Comparison of ENCODE assay signal across 10 cellular contexts in the genomic region with DNA sequence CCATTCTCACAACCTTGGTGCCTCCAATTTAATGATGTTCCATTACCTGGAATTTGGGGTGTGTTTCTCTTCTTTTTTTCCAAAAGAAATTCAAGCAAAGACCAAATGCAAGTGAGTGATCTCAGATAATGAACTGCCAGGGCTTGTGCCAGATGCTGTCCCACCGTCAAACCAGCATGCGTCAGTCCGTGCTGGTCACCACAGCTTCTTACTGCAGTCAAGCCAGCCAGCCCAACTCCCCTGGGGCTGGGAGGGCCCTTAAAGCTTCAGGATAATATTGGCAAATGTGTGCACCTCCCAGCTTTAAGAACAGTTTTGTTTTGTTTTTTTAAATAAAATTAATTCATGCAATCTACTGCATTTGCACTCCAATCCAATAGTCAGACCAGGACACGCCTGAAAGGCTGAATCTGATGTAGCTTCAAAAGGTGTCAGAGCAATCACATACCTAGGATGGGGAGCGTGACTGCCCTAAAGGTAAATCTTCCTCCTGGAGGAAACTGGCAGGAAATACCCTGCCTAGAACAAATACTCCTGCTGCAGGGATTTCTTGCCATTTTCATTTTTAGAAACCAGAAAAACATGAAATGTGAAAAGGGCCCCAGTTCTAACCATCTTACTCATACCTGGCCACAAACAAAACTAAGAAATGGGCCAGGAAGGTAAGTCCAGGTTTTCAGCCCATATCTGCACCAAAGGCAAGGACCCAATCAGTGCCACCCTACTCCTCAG. TPM values are rescaled to one million over a fixed set of nuclear protein-coding genes. Genes with fewer than 3 reads are reported as not detected.
DNase-seq lines count a peak whose midpoint lies in the region; TF ChIP-seq lines count a peak whose summit lies in the region.
"Had no signal": no experiment of that assay in that cellular context is flagged by ENCODE, and none has a peak within 500 bp of the region (broad histone marks: within the 10 kb centered on the region; RNA-seq: fewer than 3 reads in every experiment).

No MANE protein-coding gene starts in this region.

- H3K9me3 Mint-ChIP-seq in chondrocyte (ENCODE audit: low read depth) (no peaks in the 10 kb centered on the region), type B pancreatic cell (no peaks in the 10 kb centered on the region)
- H3K9me3 Mint-ChIP-seq: stimulated activated naive B cell treated with anti-CD40 and anti-IgM and Interleukin-4, amounts not matched to agents 10 μg/mL and 1 μg/mL and 100 μg/mL, for 72 hours had no signal

- TF ChIP-seq CTCF in chondrocyte (IDR thresholded peaks at IDR 0.05) (no peak), type B pancreatic cell (conservative IDR thresholded peaks at IDR 0.05) (no peak)

- peaks cover 46% of the 10 kb centered on the region for H3K4me1 Mint-ChIP-seq in chondrocyte (ENCODE audit: low read depth)
- peaks cover 17% of the 10 kb centered on the region for H3K4me1 Mint-ChIP-seq in type B pancreatic cell (ENCODE audit: unreplicated experiment)

- H3K4me2 ChIP-seq in mesenchymal stem cell (ENCODE audit: low read length, poor library complexity, severe bottlenecking): no peak overlapping the region
- H3K4me2 ChIP-seq in neuronal stem cell (ENCODE audit: insufficient read depth, low read length, poor library complexity, severe bottlenecking): no peak overlapping the region

- no peaks in the 10 kb centered on the region for H3K36me3 Mint-ChIP-seq in chondrocyte (ENCODE audit: low read depth)
- H3K36me3 Mint-ChIP-seq in type B pancreatic cell: no peaks in the 10 kb centered on the region
- H3K36me3 Mint-ChIP-seq: stimulated activated naive B cell treated with anti-CD40 and anti-IgM and Interleukin-4, amounts not matched to agents 10 μg/mL and 1 μg/mL and 100 μg/mL, for 72 hours had no signal

- no peaks in the 10 kb centered on the region for H3K79me1 ChIP-seq in mesenchymal stem cell (replicated peaks; ENCODE audit: low read length, poor library complexity, severe bottlenecking)
- H3K79me1 ChIP-seq in neuronal stem cell (ENCODE audit: low read depth, low read length): no peaks in the 10 kb centered on the region

- no peak overlapping the region for H2BK15ac ChIP-seq in mesenchymal stem cell (ENCODE audit: low read depth, poor library complexity, severe bottlenecking)
- no peak overlapping the region for H2BK15ac ChIP-seq in neuronal stem cell (ENCODE audit: low read length)

- H2AK5ac ChIP-seq in mesenchymal stem cell (ENCODE audit: low read length, severe bottlenecking) (no peak overlapping the region), neuronal stem cell (ENCODE audit: low read depth, low read length) (no peak overlapping the region)

- H2AFZ ChIP-seq in mesenchymal stem cell (ENCODE audit: low read depth, low read length) (no peak overlapping the region), neuronal stem cell (ENCODE audit: low read length) (no peak overlapping the region)

- no peaks in the 10 kb centered on the region for H3K9me3 ChIP-seq in mesenchymal stem cell (ENCODE audit: control insufficient read depth, low read length)
- no peaks in the 10 kb centered on the region for H3K9me3 ChIP-seq in neuronal stem cell (replicated peaks in 1 of 2; ENCODE audit: control insufficient read depth in 2 of 2, insufficient read depth in 1 of 2, low read depth in 1 of 2, low read length in 2 of 2)

- H3K4ac ChIP-seq in mesenchymal stem cell (ENCODE audit: low read depth in 1 of 2, low read length in 2 of 2): no peak overlapping the region
- no peak overlapping the region for H3K4ac ChIP-seq in neuronal stem cell (ENCODE audit: low read length)

- H4K91ac ChIP-seq in mesenchymal stem cell (ENCODE audit: low read length): no peak overlapping the region
- no peak overlapping the region for H4K91ac ChIP-seq in neuronal stem cell (ENCODE audit: low read depth, low read length, poor library complexity)

- 90% methylated on average over 5 of the region's 5 CpGs for WGBS in mesenchymal stem cell
- WGBS in neuronal stem cell (ENCODE audit: extremely low coverage in 2 of 2, insufficient read length in 2 of 2, insufficient replicate concordance in 1 of 2), 2 donors: no CpG with 5 or more reads among the region's 5 CpGs

- no peak overlapping the region for H2BK5ac ChIP-seq in mesenchymal stem cell (ENCODE audit: low read depth, low read length, poor library complexity, severe bottlenecking)
- H2BK5ac ChIP-seq in neuronal stem cell (ENCODE audit: low read length): no peak overlapping the region

- H4K8ac ChIP-seq in mesenchymal stem cell (ENCODE audit: low read length) (no peak overlapping the region), neuronal stem cell (ENCODE audit: low read depth, low read length) (no peak overlapping the region)

- H3K4me3 Mint-ChIP-seq in chondrocyte (ENCODE audit: unreplicated experiment): no peak overlapping the region
- H3K4me3 Mint-ChIP-seq in type B pancreatic cell: peak overlapping the region; percentile 49

- H3K18ac ChIP-seq in mesenchymal stem cell (ENCODE audit: low read depth in 1 of 2, low read length in 2 of 2): no peak overlapping the region
- H3K18ac ChIP-seq in neuronal stem cell (ENCODE audit: low read length): no peak overlapping the region

- H3K27ac ChIP-seq in mesenchymal stem cell (ENCODE audit: low read length, poor library complexity, severe bottlenecking): no peak overlapping the region
- H3K27ac ChIP-seq in neuronal stem cell (replicated peaks; ENCODE audit: low read length): no peak overlapping the region
- H3K27ac ChIP-seq: 22Rv1 had no signal

- H3K23ac ChIP-seq in mesenchymal stem cell (ENCODE audit: low read length in 2 of 2): no peak overlapping the region
- H3K23ac ChIP-seq in neuronal stem cell (ENCODE audit: low read depth, low read length, poor library complexity): no peak overlapping the region

- H3K14ac ChIP-seq in mesenchymal stem cell (ENCODE audit: low read length in 2 of 2) (no peak overlapping the region), neuronal stem cell (ENCODE audit: low read length) (no peak overlapping the region)

- no peak overlapping the region for H2BK120ac ChIP-seq in mesenchymal stem cell (ENCODE audit: low read depth, low read length)
- no peak overlapping the region for H2BK120ac ChIP-seq in neuronal stem cell (ENCODE audit: low read depth, low read length)

- peak overlapping the region; percentile 80 for H3K27ac Mint-ChIP-seq in chondrocyte (ENCODE audit: unreplicated experiment)
- peak overlapping the region; percentile 86 for H3K27ac Mint-ChIP-seq in type B pancreatic cell

- no peaks in the 10 kb centered on the region for H3K4me1 ChIP-seq in mesenchymal stem cell (ENCODE audit: control insufficient read depth, insufficient read depth, low read depth, low read length)
- peaks cover 3 to 9% of the 10 kb centered on the region in 2 donors for H3K4me1 ChIP-seq in neuronal stem cell (ENCODE audit: control insufficient read depth in 2 of 2, insufficient read depth in 1 of 2, low read depth in 1 of 2, low read length in 2 of 2)

- H3K9ac ChIP-seq in mesenchymal stem cell (ENCODE audit: low read length): peak overlapping the region; percentile 67
- no peak overlapping the region for H3K9ac ChIP-seq in neuronal stem cell (ENCODE audit: low read depth, low read length, poor library complexity)

- peak; percentile 75 for DNase-seq in NCI-H1694 (lab: John Stamatoyannopoulos, UW)
- DNase-seq in NCI-H1694 treated with DMSO at 0.1 percent for 48 hours (lab: John Stamatoyannopoulos, UW): no peak
- no peak for DNase-seq in chondrocyte (ENCODE audit: low spot score)
- no peak for DNase-seq in mesenchymal stem cell
- no peak for DNase-seq in type B pancreatic cell (ENCODE audit: extremely low spot score, unreplicated experiment)
- DNase-seq in NCI-H2227 treated with DMSO at 0.1 percent for 48 hours (lab: John Stamatoyannopoulos, UW): no peak
- DNase-seq in activated gamma-delta T cell treated with Interleukin-2 at 50 U/mL for 16 hours: no peak
- no peak for DNase-seq in neuronal stem cell (ENCODE audit: low spot score)

- peak overlapping the region in 1 of 2 experiments; percentile 40 for H3K4me3 ChIP-seq in mesenchymal stem cell (ENCODE audit: insufficient read depth in 1 of 2, low read depth in 1 of 2, low read length in 2 of 2)
- H3K4me3 ChIP-seq in neuronal stem cell (ENCODE audit: low read length in 2 of 2): no peak overlapping the region

- peaks cover 0 to 7% of the 10 kb centered on the region in 2 experiments for H3K27me3 ChIP-seq in mesenchymal stem cell (ENCODE audit: control insufficient read depth in 1 of 2, insufficient read depth in 1 of 2, low read length in 2 of 2)
- peaks cover 0 to 4% (median 0%) of the 10 kb centered on the region in 3 experiments for H3K27me3 ChIP-seq in neuronal stem cell (ENCODE audit: control insufficient read depth in 3 of 3, insufficient read depth in 3 of 3, low read depth in 1 of 3, low read length in 3 of 3)

- peaks cover 6% of the 10 kb centered on the region for H3K27me3 Mint-ChIP-seq in chondrocyte (ENCODE audit: low read depth)
- no peaks in the 10 kb centered on the region for H3K27me3 Mint-ChIP-seq in type B pancreatic cell
- H3K27me3 Mint-ChIP-seq: stimulated activated naive B cell treated with anti-CD40 and anti-IgM and Interleukin-4, amounts not matched to agents 10 μg/mL and 1 μg/mL and 100 μg/mL, for 72 hours had no signal

- H2BK12ac ChIP-seq in mesenchymal stem cell (ENCODE audit: low read length in 2 of 2): no peak overlapping the region
- H2BK12ac ChIP-seq in neuronal stem cell (ENCODE audit: low read length): no peak overlapping the region

- no peaks in the 10 kb centered on the region for H3K36me3 ChIP-seq in mesenchymal stem cell (ENCODE audit: control insufficient read depth in 1 of 2, insufficient read depth in 2 of 2, low read depth in 1 of 2, low read length in 2 of 2)
- H3K36me3 ChIP-seq in neuronal stem cell (replicated peaks in 1 of 2; ENCODE audit: control insufficient read depth in 2 of 2, insufficient read depth in 2 of 2, low read length in 2 of 2): no peaks in the 10 kb centered on the region

RNA-seq across cellular contexts. Expression of a gene that starts 26.9 kb away (rescaled TPM):
- total RNA-seq in chondrocyte: 56.9 to 59.4 TPM (median 58.7 TPM) in 3 replicates
- 25.1 TPM for polyA plus RNA-seq in mesenchymal stem cell (2013, experiment 1 of 2)
- polyA plus RNA-seq in mesenchymal stem cell (2013, experiment 2 of 2): 24.7 TPM
- 75.0 and 94.5 TPM in 2 replicates for total RNA-seq in type B pancreatic cell (ENCODE audit: low replicate concordance)
- polyA plus RNA-seq in neuronal stem cell (2013, experiment 1 of 2): 43.6 TPM
- polyA plus RNA-seq in neuronal stem cell (2013, experiment 2 of 2): 45.7 TPM
